In genomic region chr20:4117867-4118266, GRCh38 we compare ENCODE assay signal across 16 cellular contexts. TPM values are rescaled to one million over a fixed set of nuclear protein-coding genes. Genes with fewer than 3 reads are reported as not detected.
A peak's percentile ranks its signal among the peaks of the same experiment; 100 is the strongest.
DNase-seq lines count a peak whose midpoint lies in the region; ATAC-seq, FAIRE-seq and TF ChIP-seq lines count a peak whose summit lies in the region.
"Had no signal": no experiment of that assay in that cellular context is flagged by ENCODE, and none has a peak within 500 bp of the region (broad histone marks: within the 10 kb centered on the region; RNA-seq: fewer than 3 reads in every experiment).

No MANE protein-coding gene starts in this region.

- WGBS in IMR-90 (ENCODE audit: extremely low coverage in 2 of 2, insufficient read length in 1 of 2), 2 experiments, result 100% methylated on average over 1 of the region's 5 CpGs; no CpG with 5 or more reads in 1 of the 2 experiments
- 22% methylated on average over 5 of the region's 5 CpGs for WGBS in HepG2 (ENCODE audit: low lambda C conversion rate)

- TF ChIP-seq POLR2A in IMR-90 (IDR thresholded peaks at IDR 0.05; ENCODE audit: low read depth, low read length), result no peak
- TF ChIP-seq POLR2A in HepG2 (IDR thresholded peaks at IDR 0.05; ENCODE audit: insufficient read depth in 1 of 2, low read depth in 2 of 2, low read length in 2 of 2), result no peak

- H3K4me1 ChIP-seq in IMR-90 (ENCODE audit: control insufficient read depth, insufficient read depth, low read length) (peaks cover 9% of the 10 kb centered on the region), HepG2 (ENCODE audit: insufficient read depth, low read length) (peaks cover 21% of the 10 kb centered on the region), upper lobe of right lung (peaks cover 4% of the 10 kb centered on the region)

- no peak overlapping the region for H3K4ac ChIP-seq in IMR-90 (ENCODE audit: low read depth, low read length)

- no peak overlapping the region for H2BK15ac ChIP-seq in IMR-90 (ENCODE audit: low read depth, low read length)

- H4K91ac ChIP-seq in IMR-90 (ENCODE audit: insufficient read depth, low read depth, low read length), result no peak overlapping the region

- no peak overlapping the region for H2BK120ac ChIP-seq in IMR-90 (ENCODE audit: low read depth, low read length)

- no peak overlapping the region for H2BK5ac ChIP-seq in IMR-90 (ENCODE audit: low read depth, low read length, poor library complexity, severe bottlenecking)

- H4K8ac ChIP-seq in IMR-90 (ENCODE audit: low read depth in 2 of 2, low read length in 2 of 2), result no peak overlapping the region

- BruUV-seq in IMR-90 (replicated peaks; lab: Mats Ljungman, UMichigan) (no TSS peak), HepG2 (replicated peaks; lab: Mats Ljungman, UMichigan) (no TSS peak)

- CTCF ChIA-PET in IMR-90 (lab: Yijun Ruan, JAX) (interaction anchor here (0.6 kb wide), 1 partner anchor 110 kb away, joined by 3 read pairs; no protein-coding TSS in a partner anchor), HepG2 (lab: Yijun Ruan, JAX; ENCODE audit: low intra/inter-chr PET ratio, low total read pairs) (no interaction called here)

- H2AK9ac ChIP-seq in IMR-90 (replicated peaks; ENCODE audit: low read depth, low read length, poor library complexity), result no peak overlapping the region

- no peak overlapping the region for H2AK5ac ChIP-seq in IMR-90 (ENCODE audit: low read depth, low read length)

- H4K20me1 ChIP-seq in IMR-90 (ENCODE audit: insufficient read depth, low read length), result no peaks in the 10 kb centered on the region
- no peaks in the 10 kb centered on the region for H4K20me1 ChIP-seq in HepG2 (ENCODE audit: insufficient read depth, low read length)

- no peaks in the 10 kb centered on the region for H3K79me1 ChIP-seq in IMR-90 (ENCODE audit: low read depth in 1 of 2, low read length in 2 of 2)

- POLR2A ChIA-PET in IMR-90 (lab: Charles Lee; ENCODE audit: unreplicated experiment) (no interaction called here), HepG2 (lab: Yijun Ruan, JAX) (no interaction called here)

- ATAC-seq in IMR-90 (ENCODE audit: low read depth) (no peak), HepG2 (peak; percentile 59; the same call in 2 of the 3 replicates), upper lobe of right lung (no peak)
- ATAC-seq: CD8-positive, alpha-beta T cell had no signal

- H3K9me1 ChIP-seq in IMR-90 (ENCODE audit: insufficient read depth, low read length), result peaks cover 3% of the 10 kb centered on the region; the same call in 1 of the 2 replicates

- H3K27me3 ChIP-seq in IMR-90 (ENCODE audit: control insufficient read depth, insufficient read depth, low read length), result no peaks in the 10 kb centered on the region
- H3K27me3 ChIP-seq in HepG2 (ENCODE audit: control insufficient read depth in 1 of 2, insufficient read depth in 2 of 2, low read length in 2 of 2), result peaks cover 3 to 10% of the 10 kb centered on the region in 2 experiments; a peak in 3 of 5 replicates
- H3K27me3 ChIP-seq in upper lobe of right lung, result no peaks in the 10 kb centered on the region
- H3K27me3 ChIP-seq in brain microvascular endothelial cell (replicated peaks), result no peaks in the 10 kb centered on the region

- H3K9ac ChIP-seq in IMR-90 (ENCODE audit: low read depth, low read length) (no peak overlapping the region), HepG2 (ENCODE audit: insufficient read depth, low read depth, low read length) (no peak overlapping the region)

- H3K27ac Mint-ChIP-seq in CD14-positive monocyte, result peak overlapping the region in 4 of 7 donors; percentile 61 to 80 (median 68)
- H3K27ac Mint-ChIP-seq: CD8-positive, alpha-beta T cell had no signal

- no peak overlapping the region for H3K27ac ChIP-seq in IMR-90 (ENCODE audit: insufficient read depth, low read length)
- H3K27ac ChIP-seq in HepG2 (ENCODE audit: extremely low read length, insufficient read depth, low read length), result no peak overlapping the region
- no peak overlapping the region for H3K27ac ChIP-seq in upper lobe of right lung
- no peak overlapping the region for H3K27ac ChIP-seq in brain microvascular endothelial cell

- H4K5ac ChIP-seq in IMR-90 (ENCODE audit: low read depth, low read length), result no peak overlapping the region

- H2BK20ac ChIP-seq in IMR-90 (ENCODE audit: low read depth, low read length), result no peak overlapping the region

- peak overlapping the region; percentile 34; the same call in 1 of the 2 replicates for H3K14ac ChIP-seq in IMR-90 (replicated peaks; ENCODE audit: low read depth, low read length)

- H3K9me3 ChIP-seq in IMR-90 (ENCODE audit: control insufficient read depth, insufficient read depth, low read length), result no peaks in the 10 kb centered on the region
- H3K9me3 ChIP-seq in HepG2 (ENCODE audit: low read length), result no peaks in the 10 kb centered on the region
- H3K9me3 ChIP-seq in upper lobe of right lung, result no peaks in the 10 kb centered on the region

- H3K4me2 ChIP-seq in IMR-90 (ENCODE audit: low read depth, low read length) (no peak overlapping the region), HepG2 (ENCODE audit: low read depth, low read length) (no peak overlapping the region)

- H3K4me1 Mint-ChIP-seq in CD14-positive monocyte, result peaks cover 23% of the 10 kb centered on the region

- H3K36me3 Mint-ChIP-seq in CD14-positive monocyte, result peaks cover 1 to 3% of the 10 kb centered on the region in 2 donors
- H3K36me3 Mint-ChIP-seq: CD8-positive, alpha-beta T cell had no signal

- dilution Hi-C loops in IMR-90 (cut with HindIII; ENCODE audit: low sequenced_read_pairs, unreplicated experiment), result no loop called here

- DNase-seq in CD14-positive monocyte (ENCODE audit: low spot score), result no peak
- DNase-seq in IMR-90, result no peak
- DNase-seq in HepG2 (ENCODE audit: low spot score), result no peak
- no peak for DNase-seq in hippocampal formation (lab: John Stamatoyannopoulos, UW)
- DNase-seq in upper lobe of right lung, result no peak
- no peak for DNase-seq in brain microvascular endothelial cell
- no peak for DNase-seq in cerebellar cortex (ENCODE audit: low spot score)
- DNase-seq: AML-193; Calu3; CD8-positive, alpha-beta T cell; DMS79 treated with DMSO at 0.1 percent for 48 hours; GF-D8; HCEC 1CT; KBM-7 had no signal

- no peak overlapping the region for H2AFZ ChIP-seq in IMR-90 (replicated peaks; ENCODE audit: low read length, poor library complexity)
- no peak overlapping the region for H2AFZ ChIP-seq in HepG2 (ENCODE audit: low read length)

- no peak for FAIRE-seq in HepG2 (lab: Jason Lieb, UNC)
- FAIRE-seq: A204.1, GM19239 had no signal

- H3K23ac ChIP-seq in IMR-90 (ENCODE audit: low read depth, low read length), result no peak overlapping the region

- no peak for TF ChIP-seq CTCF in CD14-positive monocyte (IDR thresholded peaks at IDR 0.05)
- no peak for TF ChIP-seq CTCF in IMR-90 (conservative IDR thresholded peaks at IDR 0.05; ENCODE audit: low read depth, low read length)
- no peak for TF ChIP-seq CTCF in HepG2 (CRISPR knock-in tag; IDR thresholded peaks at IDR 0.05)
- no peak for TF ChIP-seq CTCF in upper lobe of right lung (IDR thresholded peaks at IDR 0.05)
- TF ChIP-seq CTCF in brain microvascular endothelial cell (IDR thresholded peaks at IDR 0.05; ENCODE audit: low read depth, low read length, missing control alignments), result no peak

- H3K4me3 ChIP-seq in IMR-90 (ENCODE audit: insufficient read depth, low read depth, low read length) (no peak overlapping the region), HepG2 (replicated peaks in 1 of 3; ENCODE audit: insufficient read depth in 1 of 3, low read depth in 2 of 3, low read length in 3 of 3) (no peak overlapping the region), upper lobe of right lung (no peak overlapping the region), brain microvascular endothelial cell (ENCODE audit: low read depth, low read length) (no peak overlapping the region)

- no peaks in the 10 kb centered on the region for H3K79me2 ChIP-seq in HepG2 (ENCODE audit: insufficient read depth, low read length)

- no peak overlapping the region for H3K18ac ChIP-seq in IMR-90 (ENCODE audit: low read depth, low read length)

- H3K9me3 Mint-ChIP-seq in CD14-positive monocyte, result peaks cover 11 to 36% (median 16%) of the 10 kb centered on the region in 7 donors
- H3K9me3 Mint-ChIP-seq: CD8-positive, alpha-beta T cell had no signal

- H3K4me3 Mint-ChIP-seq in CD14-positive monocyte, result no peak overlapping the region
- H3K4me3 Mint-ChIP-seq: CD8-positive, alpha-beta T cell had no signal

- no peak overlapping the region for H3K56ac ChIP-seq in IMR-90 (ENCODE audit: extremely low read depth, insufficient read depth, low read length)

- intact Hi-C loops in CD14-positive monocyte (cut with micrococcal nuclease) (no loop called here), IMR-90 (cut with micrococcal nuclease) (no loop called here), HepG2 (cut with micrococcal nuclease; ENCODE audit: unreplicated experiment) (no loop called here), upper lobe of right lung (cut with DNase I) (no loop called here)

- TF ChIP-seq EP300 in HepG2 (IDR thresholded peaks at IDR 0.05; ENCODE audit: low read depth in 2 of 2, low read length in 2 of 2) (no peak), HepG2 (CRISPR knock-in tag; IDR thresholded peaks at IDR 0.05; ENCODE audit: borderline replicate concordance) (no peak)

- TF ChIP-seq RAD21 in IMR-90 (IDR thresholded peaks at IDR 0.05; ENCODE audit: low read length) (no peak), HepG2 (CRISPR knock-in tag; IDR thresholded peaks at IDR 0.05) (no peak)

- in situ Hi-C loops in IMR-90 (cut with MboI; ENCODE audit: low sequenced_read_pairs) (no loop called here), HepG2 (cut with HindIII; ENCODE audit: extremely low pct_ligation_motif_present, low pct_unique_long_range_greater_than_20kb) (loop anchor here (10.0 kb wide), 1 partner anchor 477 kb away; no protein-coding TSS in a partner anchor), brain microvascular endothelial cell (cut with HindIII; ENCODE audit: low pct_ligation_motif_present, low sequenced_read_pairs) (no loop called here)

- peaks cover 4 to 6% (median 6%) of the 10 kb centered on the region in 3 donors for H3K27me3 Mint-ChIP-seq in CD14-positive monocyte (ENCODE audit: low read depth in 3 of 3)

- H3K36me3 ChIP-seq in IMR-90 (ENCODE audit: control insufficient read depth, insufficient read depth, low read length) (no peaks in the 10 kb centered on the region), HepG2 (replicated peaks in 1 of 2; ENCODE audit: control insufficient read depth in 1 of 2, insufficient read depth in 2 of 2, low read length in 2 of 2) (no peaks in the 10 kb centered on the region), upper lobe of right lung (no peaks in the 10 kb centered on the region), brain microvascular endothelial cell (replicated peaks) (no peaks in the 10 kb centered on the region)

RNA-seq across cellular contexts. Expression of gene SMOX, which starts 30.8 kb away (rescaled TPM):
- 1 to 10 TPM; 5.4 to 7.7 TPM for polyA plus RNA-seq in CD14-positive monocyte
- total RNA-seq in IMR-90 (2012; rRNA removed), result 8.2 and 9.4 TPM in 2 replicates
- polyA plus RNA-seq in IMR-90 (2012; rRNA removed), result 18.0 and 21.2 TPM in 2 replicates
- 21.7 and 23.3 TPM in 2 replicates for polyA plus RNA-seq in IMR-90 (2012; cell fraction: cytosol; rRNA removed)
- polyA plus RNA-seq in IMR-90 (2012; cell fraction: nucleus; rRNA removed; ENCODE audit: low replicate concordance), result 21.1 and 27.3 TPM in 2 replicates
- 15.2 and 22.7 TPM in 2 replicates for total RNA-seq in HepG2 (2016; rRNA removed; fragmentation: Illumina TruSeq; extraction: Trizol)
- 6.1 and 6.3 TPM in 2 replicates for total RNA-seq in HepG2 (2016; cell fraction: cytosol; rRNA removed; fragmentation: Illumina TruSeq; extraction: Trizol; ENCODE audit: low read depth)
- 15.6 and 22.2 TPM in 2 replicates for total RNA-seq in HepG2 (2016; cell fraction: insoluble cytoplasmic fraction; rRNA removed; fragmentation: Illumina TruSeq; extraction: Trizol)
- 10.3 and 11.1 TPM in 2 replicates for total RNA-seq in HepG2 (2016; cell fraction: membrane; rRNA removed; fragmentation: Illumina TruSeq; extraction: Trizol)
- 12.0 and 12.7 TPM in 2 replicates for total RNA-seq in HepG2 (2016; cell fraction: nucleus; rRNA removed; fragmentation: Illumina TruSeq; extraction: Trizol)
- 10.2 and 12.2 TPM in 2 replicates for polyA plus RNA-seq in HepG2 (2011; rRNA removed)
- polyA plus RNA-seq in HepG2 (2011; cell fraction: cytosol; rRNA removed), result 9.3 and 16.7 TPM in 2 replicates
- polyA plus RNA-seq in HepG2 (2011; cell fraction: nucleus; rRNA removed), result 29.6 TPM in 2 replicates
- 13.2 and 25.9 TPM in 2 replicates for polyA plus RNA-seq in HepG2 (2012)
- polyA plus RNA-seq in HepG2 (2016; cell fraction: cytosol; fragmentation: Illumina TruSeq; extraction: Trizol; ENCODE audit: low read depth), result 5.0 and 6.4 TPM in 2 replicates
- polyA plus RNA-seq in HepG2 (2016; cell fraction: insoluble cytoplasmic fraction; fragmentation: Illumina TruSeq; extraction: Trizol; ENCODE audit: low read depth), result 19.3 and 21.5 TPM in 2 replicates
- polyA plus RNA-seq in HepG2 (2016; cell fraction: membrane; fragmentation: Illumina TruSeq; extraction: Trizol; ENCODE audit: low read depth), result 10.4 and 12.4 TPM in 2 replicates
- polyA plus RNA-seq in HepG2 (2016; cell fraction: nucleus; fragmentation: Illumina TruSeq; extraction: Trizol; ENCODE audit: insufficient read depth, low read depth), result 22.2 and 26.5 TPM in 2 replicates
- polyA minus RNA-seq in HepG2 (2011; rRNA and poly(A)+ RNA removed; ENCODE audit: low replicate concordance), result 17.6 and 18.8 TPM in 2 replicates
- polyA minus RNA-seq in HepG2 (2011; cell fraction: cytosol; rRNA and poly(A)+ RNA removed), result 3.9 and 5.8 TPM in 2 replicates
- polyA minus RNA-seq in HepG2 (2011; cell fraction: nucleus; rRNA and poly(A)+ RNA removed), result 8.5 and 10.0 TPM in 2 replicates
- total RNA-seq in upper lobe of right lung, result 4.3 TPM
